In the genomic region with DNA sequence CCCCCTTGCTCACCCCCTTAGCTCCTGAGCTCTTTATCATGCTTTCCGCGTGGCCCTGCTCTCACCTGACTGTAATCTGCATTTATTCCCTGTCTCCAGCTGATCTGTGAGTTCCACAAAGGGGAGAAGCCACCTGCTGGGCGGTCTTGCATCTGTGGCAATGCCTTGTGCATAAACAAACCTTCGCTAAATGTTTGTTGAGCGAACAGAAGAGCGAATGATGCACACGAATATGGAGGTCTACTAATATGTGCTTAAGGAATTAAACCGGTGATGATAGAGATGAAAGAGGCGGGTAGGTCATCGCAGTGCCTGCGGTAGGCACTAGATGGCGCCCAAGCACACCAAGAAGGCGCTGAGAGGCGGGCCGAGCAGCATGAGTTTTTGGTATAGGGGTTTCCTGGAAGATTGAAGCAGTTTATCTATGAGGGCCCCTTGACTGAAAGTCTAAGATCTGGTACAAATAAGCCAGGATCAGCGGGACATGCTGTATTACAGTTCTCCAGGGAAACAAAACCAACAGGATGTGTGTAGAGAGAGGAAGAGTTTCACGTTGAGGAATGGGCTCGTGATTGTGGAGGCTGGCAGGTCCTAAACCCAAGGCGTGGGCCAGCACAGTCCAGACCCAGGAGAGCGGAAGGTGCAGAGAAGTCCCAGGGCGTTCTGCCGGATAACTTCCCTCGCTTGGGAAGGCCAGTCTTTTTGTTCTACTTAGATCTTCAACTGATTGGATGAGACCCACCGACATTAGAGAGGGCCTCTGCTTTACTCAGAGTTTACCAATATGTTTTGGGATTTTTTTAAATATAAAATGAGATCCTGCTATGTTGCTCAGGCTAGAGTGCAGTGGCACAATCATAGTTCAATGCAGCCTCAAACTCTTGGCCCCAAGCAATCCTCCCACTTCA, we compare ENCODE assay signal across 9 cellular contexts. TPM values are rescaled to one million over a fixed set of nuclear protein-coding genes. Genes with fewer than 3 reads are reported as not detected.
DNase-seq lines count a peak whose midpoint lies in the region; ATAC-seq, FAIRE-seq and TF ChIP-seq lines count a peak whose summit lies in the region.
"Had no signal": no experiment of that assay in that cellular context is flagged by ENCODE, and none has a peak within 500 bp of the region (broad histone marks: within the 10 kb centered on the region; RNA-seq: fewer than 3 reads in every experiment).

No MANE protein-coding gene starts in this region.

- H3K56ac ChIP-seq in H1 (replicated peaks; ENCODE audit: insufficient read length, low read depth, low read length), result no peak overlapping the region

- no peak overlapping the region for H4K5ac ChIP-seq in H1 (ENCODE audit: insufficient read length, low read depth, low read length)

- H2BK15ac ChIP-seq in H1 (ENCODE audit: low read length), result peak overlapping the region; percentile 88; the same call in 1 of the 2 replicates

- H3K4me2 ChIP-seq in H1 (ENCODE audit: insufficient read depth in 1 of 2, low read depth in 2 of 2, low read length in 2 of 2), result peak overlapping the region; percentile 1 to 66; a peak in 3 of 4 replicates

- H3K27me3 Mint-ChIP-seq in activated CD8-positive, alpha-beta T cell treated with anti-CD3 and anti-CD28 coated beads, Interleukin-2, amount 10 ng/mL, durations not matched to agents 7 days and 5 days (ENCODE audit: low read depth), result peaks cover 5% of the 10 kb centered on the region

- no peaks in the 10 kb centered on the region for H3K9me3 Mint-ChIP-seq in activated CD8-positive, alpha-beta T cell treated with anti-CD3 and anti-CD28 coated beads, Interleukin-2, amount 10 ng/mL, durations not matched to agents 7 days and 5 days (ENCODE audit: insufficient read depth)

- no peaks in the 10 kb centered on the region for H3K79me1 ChIP-seq in H1 (ENCODE audit: low read depth, low read length)

- H3K27ac ChIP-seq in H1 (ENCODE audit: low read depth, low read length), result no peak overlapping the region
- H3K27ac ChIP-seq: skin epidermis had no signal

- H2AFZ ChIP-seq in H1 (ENCODE audit: low read length), result peak overlapping the region; percentile 91

- DNase-seq in NK-92 (lab: John Stamatoyannopoulos, UW; ENCODE audit: unreplicated experiment), result peak; percentile 16
- peak; percentile 89 for DNase-seq in activated CD8-positive, alpha-beta T cell treated with anti-CD3 and anti-CD28 coated beads, Interleukin-2, amount 10 ng/mL, durations not matched to agents 7 days and 5 days
- DNase-seq in H1 (ENCODE audit: low read depth in 1 of 2, low spot score in 2 of 2), result peak in 1 of 2 experiments; percentile 95
- peak; percentile 22 for DNase-seq in mesenteric fat pad (ENCODE audit: low spot score)
- DNase-seq in stimulated activated CD8-positive, alpha-beta memory T cell treated with anti-CD3 and anti-CD28 coated beads, Interleukin-12 subunit alpha, Interleukin-12 subunit beta, amount 100 ng/mL, for 4 hours (ENCODE audit: low read depth), result peak; percentile 67
- no peak for DNase-seq in globus pallidus (ENCODE audit: low spot score)

- TF ChIP-seq POLR2A in H1 (IDR thresholded peaks at IDR 0.05; ENCODE audit: control extremely low read depth in 1 of 2, low read depth in 2 of 2, low read length in 2 of 2), result no peak

- POLR2A ChIA-PET in activated CD8-positive, alpha-beta T cell treated with anti-CD3 and anti-CD28 coated beads, Interleukin-2, amount 10 ng/mL, durations not matched to agents 7 days and 5 days (lab: Charles Lee), result no interaction called here
- POLR2A ChIA-PET in H1 (lab: Charles Lee; ENCODE audit: partially characterized antibody), result interaction anchor here (0.8 to 2.1 kb wide), 8 partner anchors 8 to 979 kb away, joined by 3 to 6 read pairs (median 4); no protein-coding TSS in a partner anchor

- H3K36me3 ChIP-seq in H1 (ENCODE audit: control insufficient read depth in 2 of 4, insufficient read depth in 4 of 4, low read length in 3 of 4), result no peaks in the 10 kb centered on the region

- no peak for TF ChIP-seq EP300 in H1 (IDR thresholded peaks at IDR 0.05; ENCODE audit: borderline replicate concordance in 1 of 2, low read depth in 2 of 2, low read length in 2 of 2)

- peak; percentile 70 for ATAC-seq in HG03280 (IDR thresholded peaks at IDR 0.05; ENCODE audit: unreplicated experiment)
- peak; percentile 92 for ATAC-seq in activated CD8-positive, alpha-beta T cell treated with anti-CD3 and anti-CD28 coated beads, Interleukin-2, amount 10 ng/mL, durations not matched to agents 7 days and 5 days

- H3K9me3 ChIP-seq in H1 (ENCODE audit: insufficient read depth in 2 of 2, low read depth in 1 of 2, low read length in 1 of 2), result no peaks in the 10 kb centered on the region

- H3K18ac ChIP-seq in H1 (ENCODE audit: extremely low read depth, low read length), result peak overlapping the region; percentile 80; the same call in 1 of the 2 replicates

- H3K27ac Mint-ChIP-seq in activated CD8-positive, alpha-beta T cell treated with anti-CD3 and anti-CD28 coated beads, Interleukin-2, amount 10 ng/mL, durations not matched to agents 7 days and 5 days, result peak overlapping the region; percentile 60

- H3K4me3 Mint-ChIP-seq in activated CD8-positive, alpha-beta T cell treated with anti-CD3 and anti-CD28 coated beads, Interleukin-2, amount 10 ng/mL, durations not matched to agents 7 days and 5 days, result no peak overlapping the region

- H2BK5ac ChIP-seq in H1 (ENCODE audit: low read depth, low read length), result peak overlapping the region; percentile 68; the same call in 1 of the 2 replicates

- H3K27me3 ChIP-seq in H1 (replicated peaks in 1 of 4; ENCODE audit: control insufficient read depth in 3 of 4, extremely low read depth in 1 of 4, insufficient read depth in 3 of 4, low read length in 3 of 4), result no peaks in the 10 kb centered on the region

- H3K36me3 Mint-ChIP-seq in activated CD8-positive, alpha-beta T cell treated with anti-CD3 and anti-CD28 coated beads, Interleukin-2, amount 10 ng/mL, durations not matched to agents 7 days and 5 days (ENCODE audit: low read depth), result no peaks in the 10 kb centered on the region

- no peak for FAIRE-seq in H1 (lab: Jason Lieb, UNC)

- H4K20me1 ChIP-seq in H1 (replicated peaks in 1 of 2; ENCODE audit: control insufficient read depth in 1 of 2, insufficient read depth in 2 of 2, low read length in 2 of 2), result no peaks in the 10 kb centered on the region

- peaks cover 19% of the 10 kb centered on the region for H3K4me1 Mint-ChIP-seq in activated CD8-positive, alpha-beta T cell treated with anti-CD3 and anti-CD28 coated beads, Interleukin-2, amount 10 ng/mL, durations not matched to agents 7 days and 5 days (ENCODE audit: low read depth)

- TF ChIP-seq CTCF in GM12801 (IDR thresholded peaks at IDR 0.05; ENCODE audit: extremely low read depth, insufficient read length), result peak; percentile 83
- peak; percentile 72 to 88 (median 85) for TF ChIP-seq CTCF in H1 (IDR thresholded peaks at IDR 0.05; ENCODE audit: control extremely low read depth in 1 of 3, insufficient read depth in 1 of 3, low read depth in 1 of 3, low read length in 3 of 3)

- 32% methylated on average over 24 of the region's 24 CpGs; no CpG with 5 or more reads in 1 of the 2 experiments for WGBS in H1 (ENCODE audit: extremely low coverage in 1 of 2, insufficient coverage in 1 of 2, insufficient read length in 1 of 2, insufficient replicate concordance in 2 of 2, low coverage in 1 of 2, low lambda C conversion rate in 2 of 2, missing lambda C conversion rate in 1 of 2), 2 experiments

- CTCF ChIA-PET in activated CD8-positive, alpha-beta T cell treated with anti-CD3 and anti-CD28 coated beads, Interleukin-2, amount 10 ng/mL, durations not matched to agents 7 days and 5 days (lab: Charles Lee), result interaction anchor here (0.6 to 2.0 kb wide), 22 partner anchors 9 to 607 kb away, joined by 3 to 18 read pairs (median 4); no protein-coding TSS in a partner anchor
- CTCF ChIA-PET in H1 (lab: Charles Lee; ENCODE audit: partially characterized antibody), result interaction anchor here (0.5 to 8.5 kb wide), 43 partner anchors 10 to 968 kb away, joined by 3 to 68 read pairs (median 3); a partner anchor contains a TSS

- H3K4ac ChIP-seq in H1 (replicated peaks; ENCODE audit: insufficient read length, low read depth, low read length), result peak overlapping the region; percentile 35

- H3K4me1 ChIP-seq in H1 (replicated peaks in 1 of 4; ENCODE audit: control insufficient read depth in 3 of 4, insufficient read depth in 4 of 4, low read length in 3 of 4), result peaks cover 2 to 24% (median 20%) of the 10 kb centered on the region in 4 experiments

- no peak overlapping the region; a peak in 2 of 7 replicates for H3K9ac ChIP-seq in H1 (replicated peaks in 1 of 4; ENCODE audit: extremely low read depth in 1 of 4, low read depth in 3 of 4, low read length in 3 of 4)

- H2BK120ac ChIP-seq in H1 (replicated peaks; ENCODE audit: low read depth, low read length), result peak overlapping the region; percentile 25

- no peaks in the 10 kb centered on the region for H3K79me2 ChIP-seq in H1 (ENCODE audit: control insufficient read depth in 1 of 2, insufficient read depth in 2 of 2, low read length in 2 of 2)

- H4K8ac ChIP-seq in H1 (ENCODE audit: extremely low read depth, insufficient read depth, low read length), result no peak overlapping the region

- no peak overlapping the region for H2BK20ac ChIP-seq in H1 (ENCODE audit: low read length)

- H3K23me2 ChIP-seq in H1 (ENCODE audit: low read depth, low read length), result no peaks in the 10 kb centered on the region; the same call in 1 of the 2 replicates

- TF ChIP-seq RAD21 in H1 (IDR thresholded peaks at IDR 0.05 in 1 of 2, conservative IDR thresholded peaks at IDR 0.05 in 1 of 2; ENCODE audit: low read depth in 2 of 2, low read length in 2 of 2), result peak; percentile 79 to 82

- peak overlapping the region; percentile 96; the same call in 1 of the 2 replicates for H2BK12ac ChIP-seq in H1 (ENCODE audit: low read depth, low read length)

- H3K4me3 ChIP-seq in H1 (ENCODE audit: extremely low read depth in 1 of 4, insufficient read depth in 2 of 4, low read depth in 3 of 4, low read length in 4 of 4), result peak overlapping the region in 3 of 4 experiments; percentile 20 to 46 (median 33); a peak in 5 of 8 replicates
- H3K4me3 ChIP-seq: skin epidermis had no signal

- no peak overlapping the region for H3K14ac ChIP-seq in H1 (ENCODE audit: insufficient read length)

- peak overlapping the region; percentile 32 for H4K91ac ChIP-seq in H1 (replicated peaks; ENCODE audit: insufficient read length, low read length)

- H3K23ac ChIP-seq in H1 (ENCODE audit: insufficient read length), result no peak overlapping the region

- no peak overlapping the region for H2AK5ac ChIP-seq in H1 (ENCODE audit: low read depth, low read length)

RNA-seq across cellular contexts. Expression of a gene that starts 34.7 kb away (rescaled TPM):
- 10 to 100 TPM; 72.2 to 81.7 TPM for total RNA-seq in activated CD8-positive, alpha-beta T cell treated with anti-CD3 and anti-CD28 coated beads, Interleukin-2, amount 10 ng/mL, durations not matched to agents 7 days and 5 days
- 151 and 168 TPM in 2 replicates for total RNA-seq in H1 (2021; fragmentation: NEBNext Ultra II Directional; extraction: Animal tissue kit (Norgen Biotek cat#: 25700))
- 47.7 and 71.4 TPM in 2 replicates for polyA plus RNA-seq in H1 (2011; rRNA removed)
- polyA plus RNA-seq in H1 (2011; cell fraction: cytosol; rRNA removed), result 86.5 TPM
- 36.5 TPM for polyA plus RNA-seq in H1 (2011; cell fraction: nucleus; rRNA removed)
- polyA plus RNA-seq in H1 (2012, experiment 1 of 2), result 133 to 185 TPM (median 146 TPM) in 4 replicates
- polyA plus RNA-seq in H1 (2012, experiment 2 of 2), result 19.4 TPM
- polyA plus RNA-seq in H1 (2013, experiment 1 of 2), result 134 TPM
- 156 TPM for polyA plus RNA-seq in H1 (2013, experiment 2 of 2)
- 74.6 and 94.4 TPM in 2 replicates for polyA minus RNA-seq in H1 (2011; rRNA and poly(A)+ RNA removed)
- 67.5 TPM for polyA minus RNA-seq in H1 (2011; cell fraction: cytosol; rRNA and poly(A)+ RNA removed)
- 68.5 TPM for polyA minus RNA-seq in H1 (2011; cell fraction: nucleus; rRNA and poly(A)+ RNA removed)
- total RNA-seq in mesenteric fat pad, result 107 TPM
